Comparison of ENCODE assay signal across 11 cellular contexts in genomic region chr2:237299897-237300296, GRCh38.
A peak's percentile ranks its signal among the peaks of the same experiment; 100 is the strongest.
DNase-seq lines count a peak whose midpoint lies in the region; ATAC-seq, FAIRE-seq and TF ChIP-seq lines count a peak whose summit lies in the region.
"Had no signal": no experiment of that assay in that cellular context is flagged by ENCODE, and none has a peak within 500 bp of the region (broad histone marks: within the 10 kb centered on the region; RNA-seq: fewer than 3 reads in every experiment).

No MANE protein-coding gene starts in this region.

- H3K27me3 ChIP-seq in left ventricle myocardium inferior (ENCODE audit: low read depth): no peaks in the 10 kb centered on the region

- no peaks in the 10 kb centered on the region for H3K36me3 ChIP-seq in left ventricle myocardium inferior

- peaks cover 20% of the 10 kb centered on the region for H3K4me1 ChIP-seq in left ventricle myocardium inferior

- intact Hi-C loops in left ventricle myocardium inferior (cut with micrococcal nuclease): no loop called here

- peaks cover 14% of the 10 kb centered on the region for H3K9me3 ChIP-seq in left ventricle myocardium inferior (replicated peaks)

- no peak overlapping the region for H3K27ac ChIP-seq in left ventricle myocardium inferior (replicated peaks)

- no peak for ATAC-seq in HG02759 (IDR thresholded peaks at IDR 0.05; ENCODE audit: unreplicated experiment)
- ATAC-seq: natural killer cell treated with Interleukin-12 subunit alpha and Interleukin-12 subunit beta and Interleukin-15 and Interleukin-18, amount 100 ng/mL, for 72 hours; Right ventricle myocardium inferior had no signal

- DNase-seq in GM04504 (ENCODE audit: low read depth): peak; percentile 94
- peak; percentile 98 for DNase-seq in RCC 7860 (ENCODE audit: low spot score)
- DNase-seq in fibroblast of peridontal ligament (ENCODE audit: extremely low read depth): peak; percentile 99
- DNase-seq in smooth muscle cell of the brain vasculature (ENCODE audit: low read depth, low spot score): peak; percentile 83
- DNase-seq in NCI-H345 (lab: John Stamatoyannopoulos, UW): no peak
- no peak for DNase-seq in NCI-H1417 treated with DMSO at 0.1 percent for 48 hours (lab: John Stamatoyannopoulos, UW)
- DNase-seq in left ventricle myocardium inferior: no peak
- DNase-seq: hippocampal formation had no signal

- TF ChIP-seq CTCF in left ventricle myocardium inferior (IDR thresholded peaks at IDR 0.05; ENCODE audit: borderline replicate concordance): no peak

- FAIRE-seq in RCC 7860 (lab: Jason Lieb, UNC): peak; percentile 98

- no peak overlapping the region for H3K4me3 ChIP-seq in left ventricle myocardium inferior

Comparison
In these comparisons a context has a peak if more than half of its experiments do, and no peak if none do; other contexts are left out.
1. DNase-seq: peak in GM04504 (single experiment), RCC 7860 (single experiment), fibroblast of peridontal ligament (single experiment) and smooth muscle cell of the brain vasculature (single experiment); none in NCI-H345 (single experiment), NCI-H1417 treated with DMSO at 0.1 percent for 48 hours (single experiment) and left ventricle myocardium inferior (single experiment).